ENCODE assay signal across 8 cellular contexts in the genomic region with DNA sequence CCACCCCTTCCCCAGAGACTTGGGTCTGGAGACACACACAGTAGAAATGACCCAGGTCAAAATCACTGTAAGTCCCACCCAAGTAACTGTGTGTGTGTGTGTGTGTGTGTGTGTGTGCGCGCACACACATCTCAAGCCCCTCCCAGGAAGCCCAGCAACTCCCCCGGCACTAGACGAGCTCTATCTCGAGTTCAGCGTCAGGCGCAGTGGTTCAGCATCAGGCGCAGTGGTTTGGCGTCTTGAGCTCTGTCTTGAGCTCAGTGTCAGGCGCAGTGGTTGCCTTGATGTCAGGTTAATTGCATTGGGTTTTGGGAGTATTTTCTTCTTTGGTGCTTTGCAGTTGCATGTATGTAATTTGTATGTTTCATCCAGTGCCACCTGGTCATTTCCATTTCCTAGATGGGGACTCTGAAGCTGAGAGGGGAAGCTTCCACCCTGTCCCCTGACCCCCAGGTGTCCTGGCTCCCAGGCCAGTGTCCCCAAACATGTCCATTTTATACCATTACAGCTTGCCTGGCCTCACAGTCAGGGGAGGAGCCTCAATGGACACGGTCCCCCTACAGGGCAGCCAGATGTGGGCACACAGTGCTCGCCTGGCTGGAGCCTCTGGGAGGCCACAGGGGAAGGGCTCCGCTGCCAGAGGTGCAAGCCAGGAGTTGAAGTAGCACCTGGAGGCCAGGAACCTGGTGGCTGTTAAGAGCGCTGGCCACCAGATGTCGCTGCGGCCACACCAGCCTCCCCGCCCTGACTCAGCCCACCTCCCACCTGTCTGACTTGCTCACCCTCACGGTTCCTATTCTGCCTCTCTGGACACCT.
DNase-seq lines count a peak whose midpoint lies in the region; ATAC-seq and TF ChIP-seq lines count a peak whose summit lies in the region.

No MANE protein-coding gene starts in this region.

- TF ChIP-seq EP300 in upper lobe of left lung (IDR thresholded peaks at IDR 0.05) = no peak

- WGBS in endodermal cell (ENCODE audit: insufficient coverage in 1 of 2, insufficient read length in 1 of 2), 2 experiments = 55 to 61% methylated on average over 13 to 18 of the region's 18 CpGs
- WGBS in upper lobe of left lung, 2 donors = 37 to 52% methylated on average over 10 to 16 of the region's 18 CpGs

- CTCF ChIA-PET in AG04450 (lab: Charles Lee) = interaction anchor here (0.5 to 9.4 kb wide), 9 partner anchors 11 to 1227 kb away, joined by 3 to 142 read pairs (median 4); no protein-coding TSS in a partner anchor
- CTCF ChIA-PET in activated CD4-positive, alpha-beta memory T cell treated with anti-CD3 and anti-CD28 coated beads, Interleukin-2, amount 10 ng/mL, durations not matched to agents 7 days and 5 days (lab: Charles Lee) = interaction anchor here (0.7 to 2.2 kb wide), 8 partner anchors 9 to 943 kb away, joined by 3 to 18 read pairs (median 4); no protein-coding TSS in a partner anchor

- POLR2A ChIA-PET in AG04450 (lab: Yijun Ruan, JAX) = no interaction called here
- POLR2A ChIA-PET in activated CD4-positive, alpha-beta memory T cell treated with anti-CD3 and anti-CD28 coated beads, Interleukin-2, amount 10 ng/mL, durations not matched to agents 7 days and 5 days (lab: Charles Lee) = no interaction called here

- H3K36me3 ChIP-seq in endodermal cell (ENCODE audit: control insufficient read depth, insufficient read depth, low read length) (peaks cover 73% of the 10 kb centered on the region), upper lobe of left lung (no peaks in the 10 kb centered on the region)

- no peak overlapping the region for H3K4me3 Mint-ChIP-seq in activated CD4-positive, alpha-beta memory T cell treated with anti-CD3 and anti-CD28 coated beads, Interleukin-2, amount 10 ng/mL, durations not matched to agents 7 days and 5 days
- no peak overlapping the region for H3K4me3 Mint-ChIP-seq in endodermal cell

- H3K4me1 Mint-ChIP-seq in activated CD4-positive, alpha-beta memory T cell treated with anti-CD3 and anti-CD28 coated beads, Interleukin-2, amount 10 ng/mL, durations not matched to agents 7 days and 5 days = no peaks in the 10 kb centered on the region
- no peaks in the 10 kb centered on the region for H3K4me1 Mint-ChIP-seq in endodermal cell

- peak; percentile 74 for TF ChIP-seq CTCF in AG04450 (IDR thresholded peaks at IDR 0.05; ENCODE audit: low read depth, low read length)
- peak; percentile 95 for TF ChIP-seq CTCF in endodermal cell (conservative IDR thresholded peaks at IDR 0.05)
- peak in 1 of 3 donors; percentile 21 for TF ChIP-seq CTCF in omental fat pad (IDR thresholded peaks at IDR 0.05)
- peak; percentile 52 to 79 (median 66) for TF ChIP-seq CTCF in upper lobe of left lung (IDR thresholded peaks at IDR 0.05)

- DNase-seq in AG04450 (ENCODE audit: low read depth, low spot score) (no peak), GM19238 (ENCODE audit: insufficient read length, low spot score) (peak; percentile 74), NCI-H526 treated with DMSO at 0.1 percent for 48 hours (lab: John Stamatoyannopoulos, UW) (peak; percentile 61), endodermal cell (peak; percentile 95), omental fat pad (ENCODE audit: low spot score) (no peak), upper lobe of left lung (peak; percentile 54 to 88)
- peak; percentile 62 for DNase-seq in activated CD4-positive, alpha-beta memory T cell treated with anti-CD3 and anti-CD28 coated beads, Interleukin-2, amount 10 ng/mL, durations not matched to agents 7 days and 5 days

- H3K27me3 Mint-ChIP-seq in activated CD4-positive, alpha-beta memory T cell treated with anti-CD3 and anti-CD28 coated beads, Interleukin-2, amount 10 ng/mL, durations not matched to agents 7 days and 5 days = no peaks in the 10 kb centered on the region
- no peaks in the 10 kb centered on the region for H3K27me3 Mint-ChIP-seq in endodermal cell (ENCODE audit: insufficient read depth)

- H3K9me3 ChIP-seq in AG04450 (ENCODE audit: control insufficient read depth, insufficient read depth, low read length) (peaks cover 2% of the 10 kb centered on the region; the same call in 1 of the 2 replicates), endodermal cell (ENCODE audit: control insufficient read depth, low read length) (no peaks in the 10 kb centered on the region), upper lobe of left lung (no peaks in the 10 kb centered on the region)

- H3K4me1 ChIP-seq in endodermal cell (ENCODE audit: control insufficient read depth, insufficient read depth, low read length) (no peaks in the 10 kb centered on the region), upper lobe of left lung (peaks cover 6 to 13% (median 11%) of the 10 kb centered on the region in 4 donors)

- H3K27me3 ChIP-seq in AG04450 (ENCODE audit: control insufficient read depth, insufficient read depth, low read length) (peaks cover 9% of the 10 kb centered on the region), endodermal cell (ENCODE audit: control insufficient read depth, insufficient read depth, low read length, poor library complexity, severe bottlenecking) (no peaks in the 10 kb centered on the region), upper lobe of left lung (no peaks in the 10 kb centered on the region)

- TF ChIP-seq POLR2A in upper lobe of left lung (IDR thresholded peaks at IDR 0.05) = no peak

- no peak overlapping the region for H3K9ac ChIP-seq in endodermal cell (ENCODE audit: extremely low read depth, low read length, poor library complexity, severe bottlenecking)

- no peak overlapping the region for H3K27ac Mint-ChIP-seq in activated CD4-positive, alpha-beta memory T cell treated with anti-CD3 and anti-CD28 coated beads, Interleukin-2, amount 10 ng/mL, durations not matched to agents 7 days and 5 days
- H3K27ac Mint-ChIP-seq in endodermal cell = peak overlapping the region; percentile 64

- ATAC-seq in omental fat pad (ENCODE audit: low FRiP score) (peak; percentile 70), upper lobe of left lung (ENCODE audit: low FRiP score in 2 of 2) (peak; percentile 41 to 44), HG03175 (IDR thresholded peaks at IDR 0.05; ENCODE audit: unreplicated experiment) (no peak)

- H3K27ac ChIP-seq in AG04450 (ENCODE audit: low read depth, low read length) (no peak overlapping the region), endodermal cell (ENCODE audit: low read depth, low read length) (no peak overlapping the region), upper lobe of left lung (no peak overlapping the region)

- H3K4me3 ChIP-seq in AG04450 (ENCODE audit: low read depth, low read length) = no peak overlapping the region
- no peak overlapping the region for H3K4me3 ChIP-seq in endodermal cell (ENCODE audit: low read length)
- H3K4me3 ChIP-seq in upper lobe of left lung = no peak overlapping the region

- H3K9me3 Mint-ChIP-seq in activated CD4-positive, alpha-beta memory T cell treated with anti-CD3 and anti-CD28 coated beads, Interleukin-2, amount 10 ng/mL, durations not matched to agents 7 days and 5 days = no peaks in the 10 kb centered on the region
- no peaks in the 10 kb centered on the region for H3K9me3 Mint-ChIP-seq in endodermal cell

- H3K36me3 Mint-ChIP-seq in activated CD4-positive, alpha-beta memory T cell treated with anti-CD3 and anti-CD28 coated beads, Interleukin-2, amount 10 ng/mL, durations not matched to agents 7 days and 5 days (ENCODE audit: low read depth) = no peaks in the 10 kb centered on the region
- H3K36me3 Mint-ChIP-seq in endodermal cell (ENCODE audit: low read depth) = peaks cover 51% of the 10 kb centered on the region

Comparison
In these comparisons a context has a peak if more than half of its experiments do, and no peak if none do; other contexts are left out.
1. DNase-seq: peak in GM19238 (single experiment), NCI-H526 treated with DMSO at 0.1 percent for 48 hours (single experiment), activated CD4-positive, alpha-beta memory T cell treated with anti-CD3 and anti-CD28 coated beads, Interleukin-2, amount 10 ng/mL, durations not matched to agents 7 days and 5 days (single experiment), endodermal cell (single experiment) and upper lobe of left lung (2 of 2); none in AG04450 (single experiment) and omental fat pad (single experiment).